Comparison of ENCODE assay signal across 1 cellular context in the genomic region with DNA sequence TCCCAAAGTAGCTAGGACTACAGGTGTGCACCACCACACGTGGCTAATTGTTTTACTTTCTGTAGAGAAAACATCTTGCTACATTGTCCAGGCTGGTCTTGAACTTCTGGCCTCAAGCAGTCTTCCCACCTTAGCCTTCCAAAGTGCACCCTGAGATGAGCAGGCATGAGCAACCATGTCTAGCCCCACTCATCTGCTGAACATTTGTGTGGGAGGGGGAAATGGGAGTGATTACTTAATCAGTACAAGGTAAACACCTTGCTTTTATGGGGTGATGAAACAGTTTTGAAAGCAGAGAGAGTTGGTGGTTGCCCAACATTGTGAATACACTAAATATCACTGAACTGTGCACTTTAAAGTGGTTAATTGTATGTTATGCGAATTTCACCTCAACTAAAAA.
TF ChIP-seq lines count a peak whose summit lies in the region.

No MANE protein-coding gene starts in this region.

TF ChIP-seq in GM23338, 12 proteins besides CTCF, POLR2A, EP300 and RAD21:
- TF ChIP-seq, protein P1, sequence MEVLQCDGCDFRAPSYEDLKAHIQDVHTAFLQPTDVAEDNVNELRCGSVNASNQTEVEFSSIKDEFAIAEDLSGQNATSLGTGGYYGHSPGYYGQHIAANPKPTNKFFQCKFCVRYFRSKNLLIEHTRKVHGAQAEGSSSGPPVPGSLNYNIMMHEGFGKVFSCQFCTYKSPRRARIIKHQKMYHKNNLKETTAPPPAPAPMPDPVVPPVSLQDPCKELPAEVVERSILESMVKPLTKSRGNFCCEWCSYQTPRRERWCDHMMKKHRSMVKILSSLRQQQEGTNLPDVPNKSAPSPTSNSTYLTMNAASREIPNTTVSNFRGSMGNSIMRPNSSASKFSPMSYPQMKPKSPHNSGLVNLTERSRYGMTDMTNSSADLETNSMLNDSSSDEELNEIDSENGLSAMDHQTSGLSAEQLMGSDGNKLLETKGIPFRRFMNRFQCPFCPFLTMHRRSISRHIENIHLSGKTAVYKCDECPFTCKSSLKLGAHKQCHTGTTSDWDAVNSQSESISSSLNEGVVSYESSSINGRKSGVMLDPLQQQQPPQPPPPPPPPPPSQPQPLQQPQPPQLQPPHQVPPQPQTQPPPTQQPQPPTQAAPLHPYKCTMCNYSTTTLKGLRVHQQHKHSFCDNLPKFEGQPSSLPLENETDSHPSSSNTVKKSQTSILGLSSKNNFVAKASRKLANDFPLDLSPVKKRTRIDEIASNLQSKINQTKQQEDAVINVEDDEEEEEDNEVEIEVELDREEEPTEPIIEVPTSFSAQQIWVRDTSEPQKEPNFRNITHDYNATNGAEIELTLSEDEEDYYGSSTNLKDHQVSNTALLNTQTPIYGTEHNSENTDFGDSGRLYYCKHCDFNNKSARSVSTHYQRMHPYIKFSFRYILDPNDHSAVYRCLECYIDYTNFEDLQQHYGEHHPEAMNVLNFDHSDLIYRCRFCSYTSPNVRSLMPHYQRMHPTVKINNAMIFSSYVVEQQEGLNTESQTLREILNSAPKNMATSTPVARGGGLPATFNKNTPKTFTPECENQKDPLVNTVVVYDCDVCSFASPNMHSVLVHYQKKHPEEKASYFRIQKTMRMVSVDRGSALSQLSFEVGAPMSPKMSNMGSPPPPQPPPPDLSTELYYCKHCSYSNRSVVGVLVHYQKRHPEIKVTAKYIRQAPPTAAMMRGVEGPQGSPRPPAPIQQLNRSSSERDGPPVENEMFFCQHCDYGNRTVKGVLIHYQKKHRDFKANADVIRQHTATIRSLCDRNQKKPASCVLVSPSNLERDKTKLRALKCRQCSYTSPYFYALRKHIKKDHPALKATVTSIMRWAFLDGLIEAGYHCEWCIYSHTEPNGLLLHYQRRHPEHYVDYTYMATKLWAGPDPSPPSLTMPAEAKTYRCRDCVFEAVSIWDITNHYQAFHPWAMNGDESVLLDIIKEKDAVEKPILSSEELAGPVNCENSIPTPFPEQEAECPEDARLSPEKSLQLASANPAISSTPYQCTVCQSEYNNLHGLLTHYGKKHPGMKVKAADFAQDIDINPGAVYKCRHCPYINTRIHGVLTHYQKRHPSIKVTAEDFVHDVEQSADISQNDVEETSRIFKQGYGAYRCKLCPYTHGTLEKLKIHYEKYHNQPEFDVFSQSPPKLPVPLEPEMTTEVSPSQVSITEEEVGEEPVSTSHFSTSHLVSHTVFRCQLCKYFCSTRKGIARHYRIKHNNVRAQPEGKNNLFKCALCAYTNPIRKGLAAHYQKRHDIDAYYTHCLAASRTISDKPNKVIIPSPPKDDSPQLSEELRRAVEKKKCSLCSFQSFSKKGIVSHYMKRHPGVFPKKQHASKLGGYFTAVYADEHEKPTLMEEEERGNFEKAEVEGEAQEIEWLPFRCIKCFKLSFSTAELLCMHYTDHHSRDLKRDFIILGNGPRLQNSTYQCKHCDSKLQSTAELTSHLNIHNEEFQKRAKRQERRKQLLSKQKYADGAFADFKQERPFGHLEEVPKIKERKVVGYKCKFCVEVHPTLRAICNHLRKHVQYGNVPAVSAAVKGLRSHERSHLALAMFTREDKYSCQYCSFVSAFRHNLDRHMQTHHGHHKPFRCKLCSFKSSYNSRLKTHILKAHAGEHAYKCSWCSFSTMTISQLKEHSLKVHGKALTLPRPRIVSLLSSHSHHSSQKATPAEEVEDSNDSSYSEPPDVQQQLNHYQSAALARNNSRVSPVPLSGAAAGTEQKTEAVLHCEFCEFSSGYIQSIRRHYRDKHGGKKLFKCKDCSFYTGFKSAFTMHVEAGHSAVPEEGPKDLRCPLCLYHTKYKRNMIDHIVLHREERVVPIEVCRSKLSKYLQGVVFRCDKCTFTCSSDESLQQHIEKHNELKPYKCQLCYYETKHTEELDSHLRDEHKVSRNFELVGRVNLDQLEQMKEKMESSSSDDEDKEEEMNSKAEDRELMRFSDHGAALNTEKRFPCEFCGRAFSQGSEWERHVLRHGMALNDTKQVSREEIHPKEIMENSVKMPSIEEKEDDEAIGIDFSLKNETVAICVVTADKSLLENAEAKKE (CRISPR knock-in tag; IDR thresholded peaks at IDR 0.05): no peak
- TF ChIP-seq JUNB (IDR thresholded peaks at IDR 0.05; ENCODE audit: unreplicated experiment) (no peak), EZH2phosphoT487 (IDR thresholded peaks at IDR 0.05; ENCODE audit: unreplicated experiment) (no peak), NANOG (IDR thresholded peaks at IDR 0.05; ENCODE audit: borderline replicate concordance) (no peak), ZNF331 (CRISPR knock-in tag; IDR thresholded peaks at IDR 0.05; ENCODE audit: low read depth) (no peak), STAT1 (IDR thresholded peaks at IDR 0.05; ENCODE audit: unreplicated experiment) (no peak), EZH2 (IDR thresholded peaks at IDR 0.05; ENCODE audit: low read depth, unreplicated experiment) (no peak), ZNF114 (CRISPR knock-in tag; IDR thresholded peaks at IDR 0.05) (no peak), POLR2AphosphoS5 (IDR thresholded peaks at IDR 0.05; ENCODE audit: low read depth) (no peak), CREB1 (CRISPR knock-in tag; IDR thresholded peaks at IDR 0.05; ENCODE audit: low read depth) (no peak)
- TF ChIP-seq, protein P2, sequence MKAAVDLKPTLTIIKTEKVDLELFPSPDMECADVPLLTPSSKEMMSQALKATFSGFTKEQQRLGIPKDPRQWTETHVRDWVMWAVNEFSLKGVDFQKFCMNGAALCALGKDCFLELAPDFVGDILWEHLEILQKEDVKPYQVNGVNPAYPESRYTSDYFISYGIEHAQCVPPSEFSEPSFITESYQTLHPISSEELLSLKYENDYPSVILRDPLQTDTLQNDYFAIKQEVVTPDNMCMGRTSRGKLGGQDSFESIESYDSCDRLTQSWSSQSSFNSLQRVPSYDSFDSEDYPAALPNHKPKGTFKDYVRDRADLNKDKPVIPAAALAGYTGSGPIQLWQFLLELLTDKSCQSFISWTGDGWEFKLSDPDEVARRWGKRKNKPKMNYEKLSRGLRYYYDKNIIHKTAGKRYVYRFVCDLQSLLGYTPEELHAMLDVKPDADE (IDR thresholded peaks at IDR 0.05): no peak
- TF ChIP-seq, protein P3, sequence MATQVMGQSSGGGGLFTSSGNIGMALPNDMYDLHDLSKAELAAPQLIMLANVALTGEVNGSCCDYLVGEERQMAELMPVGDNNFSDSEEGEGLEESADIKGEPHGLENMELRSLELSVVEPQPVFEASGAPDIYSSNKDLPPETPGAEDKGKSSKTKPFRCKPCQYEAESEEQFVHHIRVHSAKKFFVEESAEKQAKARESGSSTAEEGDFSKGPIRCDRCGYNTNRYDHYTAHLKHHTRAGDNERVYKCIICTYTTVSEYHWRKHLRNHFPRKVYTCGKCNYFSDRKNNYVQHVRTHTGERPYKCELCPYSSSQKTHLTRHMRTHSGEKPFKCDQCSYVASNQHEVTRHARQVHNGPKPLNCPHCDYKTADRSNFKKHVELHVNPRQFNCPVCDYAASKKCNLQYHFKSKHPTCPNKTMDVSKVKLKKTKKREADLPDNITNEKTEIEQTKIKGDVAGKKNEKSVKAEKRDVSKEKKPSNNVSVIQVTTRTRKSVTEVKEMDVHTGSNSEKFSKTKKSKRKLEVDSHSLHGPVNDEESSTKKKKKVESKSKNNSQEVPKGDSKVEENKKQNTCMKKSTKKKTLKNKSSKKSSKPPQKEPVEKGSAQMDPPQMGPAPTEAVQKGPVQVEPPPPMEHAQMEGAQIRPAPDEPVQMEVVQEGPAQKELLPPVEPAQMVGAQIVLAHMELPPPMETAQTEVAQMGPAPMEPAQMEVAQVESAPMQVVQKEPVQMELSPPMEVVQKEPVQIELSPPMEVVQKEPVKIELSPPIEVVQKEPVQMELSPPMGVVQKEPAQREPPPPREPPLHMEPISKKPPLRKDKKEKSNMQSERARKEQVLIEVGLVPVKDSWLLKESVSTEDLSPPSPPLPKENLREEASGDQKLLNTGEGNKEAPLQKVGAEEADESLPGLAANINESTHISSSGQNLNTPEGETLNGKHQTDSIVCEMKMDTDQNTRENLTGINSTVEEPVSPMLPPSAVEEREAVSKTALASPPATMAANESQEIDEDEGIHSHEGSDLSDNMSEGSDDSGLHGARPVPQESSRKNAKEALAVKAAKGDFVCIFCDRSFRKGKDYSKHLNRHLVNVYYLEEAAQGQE (IDR thresholded peaks at IDR 0.05; ENCODE audit: unreplicated experiment): no peak
